Comparison of ENCODE assay signal across 28 cellular contexts in the genomic region with DNA sequence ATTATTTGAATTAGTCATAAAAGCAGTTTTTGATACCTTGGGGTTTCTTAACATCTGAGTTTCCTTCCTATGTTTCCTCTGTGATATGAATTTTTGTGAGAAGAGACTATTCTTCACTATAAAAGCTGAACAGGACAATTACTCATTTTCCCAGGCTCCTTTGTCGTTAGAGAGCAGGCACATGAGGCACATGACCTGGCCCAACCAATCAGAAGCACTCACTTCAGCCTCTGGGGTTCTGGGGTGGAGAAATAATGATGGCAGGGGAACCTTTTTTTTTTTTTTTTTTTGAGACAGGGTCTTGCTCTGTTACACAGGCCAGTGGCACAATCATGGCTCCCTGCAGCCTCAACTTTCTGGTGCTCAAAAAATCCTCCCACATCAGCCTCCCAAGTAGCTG.
"Had no signal": no experiment of that assay in that cellular context is flagged by ENCODE, and none has a peak within 500 bp of the region (broad histone marks: within the 10 kb centered on the region; RNA-seq: fewer than 3 reads in every experiment).

No MANE protein-coding gene starts in this region.

- H3K36me3 ChIP-seq: adrenal gland, ascending aorta, brain microvascular endothelial cell, esophagus squamous epithelium, heart left ventricle had no signal

- H3K9me3 Mint-ChIP-seq: activated CD4-positive, alpha-beta memory T cell treated with anti-CD3 and anti-CD28 coated beads, Interleukin-2, amount 10 ng/mL, durations not matched to agents 7 days and 5 days; effector memory CD8-positive, alpha-beta T cell had no signal

- H3K4me3 Mint-ChIP-seq: activated CD4-positive, alpha-beta memory T cell treated with anti-CD3 and anti-CD28 coated beads, Interleukin-2, amount 10 ng/mL, durations not matched to agents 7 days and 5 days; activated CD4-positive, alpha-beta T cell treated with anti-CD3 and anti-CD28 coated beads, Interleukin-2, amount 10 ng/mL, durations not matched to agents 7 days and 5 days; activated naive CD4-positive, alpha-beta T cell treated with anti-CD3 and anti-CD28 coated beads, Interleukin-2, amount 50 U/mL, for 24 hours; activated naive CD8-positive, alpha-beta T cell treated with anti-CD3 and anti-CD28 coated beads for 36 hours; activated naive CD8-positive, alpha-beta T cell treated with anti-CD3 and anti-CD28 coated beads, Interleukin-2, amount 50 U/mL, for 24 hours; activated T-cell treated with anti-CD3 and anti-CD28 coated beads, Interleukin-2, amount 50 U/mL, for 24 hours; activated T-cell treated with anti-CD3 and anti-CD28 coated beads, Interleukin-2, amount 50 U/mL, for 72 hours; effector memory CD8-positive, alpha-beta T cell had no signal

- H3K36me3 Mint-ChIP-seq: activated naive CD4-positive, alpha-beta T cell treated with anti-CD3 and anti-CD28 coated beads, Interleukin-2, amount 50 U/mL, for 24 hours; activated naive CD8-positive, alpha-beta T cell treated with anti-CD3 and anti-CD28 coated beads for 36 hours had no signal

- H3K27me3 ChIP-seq: adrenal gland, ascending aorta, brain microvascular endothelial cell, esophagus squamous epithelium, heart left ventricle had no signal

- ATAC-seq: activated naive CD8-positive, alpha-beta T cell treated with anti-CD3 and anti-CD28 coated beads, Interleukin-2, amount 50 U/mL, for 24 hours; effector memory CD8-positive, alpha-beta T cell; heart left ventricle had no signal

- H3K4me1 ChIP-seq: adrenal gland, ascending aorta, esophagus squamous epithelium, heart left ventricle had no signal

- H3K27ac Mint-ChIP-seq: activated CD4-positive, alpha-beta memory T cell treated with anti-CD3 and anti-CD28 coated beads, Interleukin-2, amount 10 ng/mL, durations not matched to agents 7 days and 5 days; activated CD4-positive, alpha-beta T cell treated with anti-CD3 and anti-CD28 coated beads, Interleukin-2, amount 10 ng/mL, durations not matched to agents 7 days and 5 days; activated naive CD4-positive, alpha-beta T cell treated with anti-CD3 and anti-CD28 coated beads, Interleukin-2, amount 50 U/mL, for 24 hours; activated naive CD8-positive, alpha-beta T cell treated with anti-CD3 and anti-CD28 coated beads for 36 hours; activated naive CD8-positive, alpha-beta T cell treated with anti-CD3 and anti-CD28 coated beads, Interleukin-2, amount 50 U/mL, for 24 hours; activated T-cell treated with anti-CD3 and anti-CD28 coated beads, Interleukin-2, amount 50 U/mL, for 24 hours; activated T-cell treated with anti-CD3 and anti-CD28 coated beads, Interleukin-2, amount 50 U/mL, for 72 hours; effector memory CD8-positive, alpha-beta T cell had no signal

- H3K9me3 ChIP-seq: adrenal gland, esophagus squamous epithelium had no signal

- H3K4me3 ChIP-seq: adrenal gland, ascending aorta, esophagus squamous epithelium, heart left ventricle had no signal

- DNase-seq: activated CD4-positive, alpha-beta memory T cell treated with anti-CD3 and anti-CD28 coated beads, Interleukin-2, amount 10 ng/mL, durations not matched to agents 7 days and 5 days; activated CD4-positive, alpha-beta T cell treated with anti-CD3 and anti-CD28 coated beads for 1 hour; activated CD4-positive, alpha-beta T cell treated with anti-CD3 and anti-CD28 coated beads for 4 hours; activated CD4-positive, alpha-beta T cell treated with anti-CD3 and anti-CD28 coated beads, Interleukin-2, amount 10 ng/mL, durations not matched to agents 7 days and 5 days; activated CD4-positive, alpha-beta T cell treated with anti-CD3 and anti-CD28 coated beads, Interleukin-2, amount 50 U/mL, for 4 hours; activated CD8-positive, alpha-beta memory T cell treated with anti-CD3 and anti-CD28 coated beads, Interleukin-2, amount 50 U/mL, for 48 hours; activated gamma-delta T cell; activated naive CD4-positive, alpha-beta T cell treated with Interleukin-2 at 50 U/mL for 16 hours; activated naive CD8-positive, alpha-beta T cell treated with anti-CD3 and anti-CD28 coated beads for 36 hours; activated naive CD8-positive, alpha-beta T cell treated with anti-CD3 and anti-CD28 coated beads, Interleukin-2, amount 50 U/mL, for 24 hours; activated T-cell treated with anti-CD3 and anti-CD28 coated beads for 4 hours; activated T-cell treated with anti-CD3 and anti-CD28 coated beads, Interleukin-2, amount 50 U/mL, for 24 hours; activated T-cell treated with anti-CD3 and anti-CD28 coated beads, Interleukin-2, amount 50 U/mL, for 72 hours; adrenal gland; amygdala; brain microvascular endothelial cell; caudate nucleus; cortex of kidney; dermis blood vessel endothelial cell; effector CD4-positive, alpha-beta T cell; effector memory CD8-positive, alpha-beta T cell; esophagus squamous epithelium; foreskin fibroblast; heart left ventricle; T-helper 2 cell had no signal

- H3K27me3 Mint-ChIP-seq: activated CD4-positive, alpha-beta memory T cell treated with anti-CD3 and anti-CD28 coated beads, Interleukin-2, amount 10 ng/mL, durations not matched to agents 7 days and 5 days; activated CD4-positive, alpha-beta T cell treated with anti-CD3 and anti-CD28 coated beads, Interleukin-2, amount 10 ng/mL, durations not matched to agents 7 days and 5 days had no signal

- H3K4me1 Mint-ChIP-seq: activated CD4-positive, alpha-beta memory T cell treated with anti-CD3 and anti-CD28 coated beads, Interleukin-2, amount 10 ng/mL, durations not matched to agents 7 days and 5 days; activated CD4-positive, alpha-beta T cell treated with anti-CD3 and anti-CD28 coated beads, Interleukin-2, amount 10 ng/mL, durations not matched to agents 7 days and 5 days; activated naive CD4-positive, alpha-beta T cell treated with anti-CD3 and anti-CD28 coated beads, Interleukin-2, amount 50 U/mL, for 24 hours; activated naive CD8-positive, alpha-beta T cell treated with anti-CD3 and anti-CD28 coated beads for 36 hours; activated naive CD8-positive, alpha-beta T cell treated with anti-CD3 and anti-CD28 coated beads, Interleukin-2, amount 50 U/mL, for 24 hours had no signal

- H3K27ac ChIP-seq: adrenal gland, ascending aorta, brain microvascular endothelial cell, epithelial cell of prostate, esophagus squamous epithelium, heart left ventricle had no signal
